8 cellular contexts compared by ENCODE assay signal in the genomic region with DNA sequence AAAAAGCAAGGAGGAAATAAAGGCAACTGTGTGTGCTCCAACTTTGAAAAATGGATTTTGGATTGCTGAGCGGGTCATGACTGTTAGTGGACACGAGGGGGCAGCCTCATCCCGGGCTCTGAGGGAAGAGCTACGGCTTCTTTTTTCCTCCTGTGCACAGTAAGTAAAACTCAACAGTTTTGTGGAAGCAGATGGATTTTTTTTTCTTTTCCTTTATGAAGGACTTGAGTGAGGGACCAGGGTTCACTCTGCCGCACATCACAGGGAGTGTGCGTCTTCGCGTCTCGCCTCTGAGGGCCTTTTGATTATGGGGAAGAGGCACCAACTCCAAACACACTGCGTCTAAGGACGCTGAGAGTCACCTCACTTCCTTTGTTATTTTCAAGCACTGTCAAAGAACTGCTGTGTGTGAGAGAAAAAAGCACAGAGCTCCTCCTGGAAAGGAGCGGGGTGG.
DNase-seq lines count a peak whose midpoint lies in the region; ATAC-seq and TF ChIP-seq lines count a peak whose summit lies in the region.

No MANE protein-coding gene starts in this region.

- H3K27me3 ChIP-seq in OCI-LY3 (ENCODE audit: low read depth, low read length) (peaks cover 7% of the 10 kb centered on the region), heart right ventricle (no peaks in the 10 kb centered on the region), parathyroid adenoma (ENCODE audit: control insufficient read depth, insufficient read depth, low read length) (no peaks in the 10 kb centered on the region)

- H3K9ac ChIP-seq in OCI-LY3 (ENCODE audit: low read length) (no peak overlapping the region), parathyroid adenoma (no peak overlapping the region)

- intact Hi-C loops in heart right ventricle (cut with DNase I), result no loop called here

- H3K36me3 ChIP-seq in OCI-LY3 (replicated peaks; ENCODE audit: low read depth, low read length) (no peaks in the 10 kb centered on the region), heart right ventricle (no peaks in the 10 kb centered on the region), parathyroid adenoma (ENCODE audit: control insufficient read depth, insufficient read depth, low read length) (no peaks in the 10 kb centered on the region)

- no peak overlapping the region for H3K27ac Mint-ChIP-seq in activated naive CD8-positive, alpha-beta T cell treated with anti-CD3 and anti-CD28 coated beads, Interleukin-2, amount 10 ng/mL, durations not matched to agents 7 days and 5 days

- TF ChIP-seq CTCF in OCI-LY3 (IDR thresholded peaks at IDR 0.05; ENCODE audit: low read depth, low read length), result peak; percentile 89
- peak; percentile 56 to 88 (median 86) for TF ChIP-seq CTCF in heart right ventricle (IDR thresholded peaks at IDR 0.05)
- TF ChIP-seq CTCF in parathyroid adenoma (IDR thresholded peaks at IDR 0.05), result peak; percentile 70

- H3K27me3 Mint-ChIP-seq in activated naive CD8-positive, alpha-beta T cell treated with anti-CD3 and anti-CD28 coated beads, Interleukin-2, amount 10 ng/mL, durations not matched to agents 7 days and 5 days, result peaks cover 5% of the 10 kb centered on the region

- peak; percentile 42 for ATAC-seq in GM18520 (IDR thresholded peaks at IDR 0.05; ENCODE audit: unreplicated experiment)
- ATAC-seq in HG03159 (IDR thresholded peaks at IDR 0.05; ENCODE audit: unreplicated experiment), result peak; percentile 89
- peak; percentile 56 for ATAC-seq in activated naive CD8-positive, alpha-beta T cell treated with anti-CD3 and anti-CD28 coated beads, Interleukin-2, amount 10 ng/mL, durations not matched to agents 7 days and 5 days (ENCODE audit: low read depth)
- peak; percentile 51 to 83 (median 77) for ATAC-seq in heart right ventricle

- H2AFZ ChIP-seq in OCI-LY3 (ENCODE audit: low read depth, low read length) (no peak overlapping the region), parathyroid adenoma (peak overlapping the region; percentile 67)

- H3K4me3 Mint-ChIP-seq in activated naive CD8-positive, alpha-beta T cell treated with anti-CD3 and anti-CD28 coated beads, Interleukin-2, amount 10 ng/mL, durations not matched to agents 7 days and 5 days, result peak overlapping the region; percentile 52

- H3K4me1 ChIP-seq in OCI-LY3 (ENCODE audit: low read length), result no peaks in the 10 kb centered on the region
- peaks cover 0 to 7% (median 0%) of the 10 kb centered on the region in 9 donors for H3K4me1 ChIP-seq in heart right ventricle
- H3K4me1 ChIP-seq in parathyroid adenoma, result no peaks in the 10 kb centered on the region

- peak in 9 of 14 donors; percentile 3 to 54 (median 9) for DNase-seq in C1 segment of cervical spinal cord (lab: John Stamatoyannopoulos, UW)
- peak; percentile 33 for DNase-seq in activated naive CD8-positive, alpha-beta T cell treated with anti-CD3 and anti-CD28 coated beads, Interleukin-2, amount 10 ng/mL, durations not matched to agents 7 days and 5 days
- DNase-seq in heart right ventricle, result peak; percentile 23
- DNase-seq in occipital lobe (lab: John Stamatoyannopoulos, UW), result no peak

- H3K9me3 ChIP-seq in OCI-LY3 (ENCODE audit: insufficient read depth, low read length), result no peaks in the 10 kb centered on the region
- no peaks in the 10 kb centered on the region for H3K9me3 ChIP-seq in heart right ventricle
- H3K9me3 ChIP-seq in parathyroid adenoma (ENCODE audit: control insufficient read depth, low read length), result no peaks in the 10 kb centered on the region

- H3K9me3 Mint-ChIP-seq in activated naive CD8-positive, alpha-beta T cell treated with anti-CD3 and anti-CD28 coated beads, Interleukin-2, amount 10 ng/mL, durations not matched to agents 7 days and 5 days, result no peaks in the 10 kb centered on the region

- H3K4me3 ChIP-seq in OCI-LY3 (ENCODE audit: low read length) (no peak overlapping the region), heart right ventricle (peak overlapping the region in 7 of 10 donors; percentile 16 to 46 (median 38)), parathyroid adenoma (ENCODE audit: low read depth, low read length) (peak overlapping the region; percentile 36)

- WGBS in heart right ventricle, 2 donors, result 0 to 1% methylated on average over 12 of the region's 12 CpGs

- POLR2A ChIA-PET in activated naive CD8-positive, alpha-beta T cell treated with anti-CD3 and anti-CD28 coated beads, Interleukin-2, amount 10 ng/mL, durations not matched to agents 7 days and 5 days (lab: Charles Lee), result no interaction called here

- H3K36me3 Mint-ChIP-seq in activated naive CD8-positive, alpha-beta T cell treated with anti-CD3 and anti-CD28 coated beads, Interleukin-2, amount 10 ng/mL, durations not matched to agents 7 days and 5 days, result no peaks in the 10 kb centered on the region

- H4K20me1 ChIP-seq in OCI-LY3 (ENCODE audit: insufficient read depth, low read length), result no peaks in the 10 kb centered on the region

- H3K79me2 ChIP-seq in OCI-LY3 (ENCODE audit: low read length) (no peaks in the 10 kb centered on the region), parathyroid adenoma (no peaks in the 10 kb centered on the region)

- H3K4me2 ChIP-seq in OCI-LY3 (ENCODE audit: low read length) (no peak overlapping the region), parathyroid adenoma (ENCODE audit: low read length) (peak overlapping the region; percentile 92)

- peaks cover 4% of the 10 kb centered on the region for H3K4me1 Mint-ChIP-seq in activated naive CD8-positive, alpha-beta T cell treated with anti-CD3 and anti-CD28 coated beads, Interleukin-2, amount 10 ng/mL, durations not matched to agents 7 days and 5 days

- H3K27ac ChIP-seq in OCI-LY3 (ENCODE audit: low read length) (no peak overlapping the region), heart right ventricle (peak overlapping the region in 1 of 10 donors; percentile 27), parathyroid adenoma (no peak overlapping the region)
